20 cellular contexts compared by ENCODE assay signal in the genomic region with DNA sequence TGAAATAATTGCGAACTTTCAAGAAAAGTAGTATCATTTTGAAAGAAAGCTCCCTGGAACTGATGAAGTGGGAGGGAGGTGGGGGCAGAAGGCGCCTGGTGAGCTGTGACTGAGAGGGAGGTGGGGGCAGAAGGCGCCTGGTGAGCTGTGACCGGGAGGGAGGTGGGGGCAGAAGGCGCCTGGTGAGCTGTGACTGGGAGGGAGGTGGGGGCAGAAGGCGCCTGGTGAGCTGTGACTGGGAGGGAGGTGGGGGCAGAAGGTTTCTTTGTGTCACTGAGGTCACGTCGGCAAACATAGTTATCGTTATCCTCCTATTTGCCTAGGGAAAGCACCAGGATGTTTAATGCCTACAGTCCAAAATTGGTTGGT. TPM values are rescaled to one million over a fixed set of nuclear protein-coding genes. Genes with fewer than 3 reads are reported as not detected.
A peak's percentile ranks its signal among the peaks of the same experiment; 100 is the strongest.
DNase-seq lines count a peak whose midpoint lies in the region; ATAC-seq and TF ChIP-seq lines count a peak whose summit lies in the region.
"Had no signal": no experiment of that assay in that cellular context is flagged by ENCODE, and none has a peak within 500 bp of the region (broad histone marks: within the 10 kb centered on the region; RNA-seq: fewer than 3 reads in every experiment).

No MANE protein-coding gene starts in this region.

- no peaks in the 10 kb centered on the region for H3K36me3 Mint-ChIP-seq in immature natural killer cell
- no peaks in the 10 kb centered on the region for H3K36me3 Mint-ChIP-seq in type B pancreatic cell
- H3K36me3 Mint-ChIP-seq in T-helper 2 cell treated with Interferon-gamma antibody and Interleukin-4, amounts not matched to agents 5 μg/mL and 100 μg/mL, for 36 hours (ENCODE audit: low read depth) = peaks cover 1% of the 10 kb centered on the region
- H3K36me3 Mint-ChIP-seq: stimulated activated effector memory CD8-positive, alpha-beta T cell treated with anti-CD3 and anti-CD28 coated beads, Interleukin-12 subunit alpha, Interleukin-12 subunit beta, amount 100 ng/mL, for 72 hours had no signal

- no peak overlapping the region for H3K4me3 Mint-ChIP-seq in immature natural killer cell
- H3K4me3 Mint-ChIP-seq in type B pancreatic cell = no peak overlapping the region
- H3K4me3 Mint-ChIP-seq in T-helper 2 cell treated with Interferon-gamma antibody and Interleukin-4, amounts not matched to agents 5 μg/mL and 100 μg/mL, for 36 hours = no peak overlapping the region
- H3K4me3 Mint-ChIP-seq: activated B cell treated with CpG ODN at 0.5 μM for 24 hours; neural crest cell; stimulated activated effector memory CD8-positive, alpha-beta T cell treated with anti-CD3 and anti-CD28 coated beads, Interleukin-12 subunit alpha, Interleukin-12 subunit beta, amount 100 ng/mL, for 72 hours had no signal

- ATAC-seq in left cardiac atrium = no peak
- ATAC-seq: stimulated activated effector memory CD8-positive, alpha-beta T cell treated with anti-CD3 and anti-CD28 coated beads, Interleukin-12 subunit alpha, Interleukin-12 subunit beta, amount 100 ng/mL, for 72 hours had no signal

- intact Hi-C loops in left cardiac atrium (cut with DNase I) = no loop called here
- intact Hi-C loops in cardiac septum (cut with DNase I) = loop anchor here (5.0 kb wide), 1 partner anchor 103 kb away; no protein-coding TSS in a partner anchor

- DNase-seq in left cardiac atrium = peak; percentile 7
- no peak for DNase-seq in cardiac septum (ENCODE audit: low spot score)
- DNase-seq in SK-N-DZ (ENCODE audit: low spot score) = peak; percentile 64
- peak in 2 of 3 donors; percentile 17 for DNase-seq in immature natural killer cell
- DNase-seq in type B pancreatic cell (ENCODE audit: extremely low spot score, unreplicated experiment) = no peak
- no peak for DNase-seq in CD1c-positive myeloid dendritic cell (ENCODE audit: extremely low spot score)
- DNase-seq in T-helper 2 cell treated with Interferon-gamma antibody and Interleukin-4, amounts not matched to agents 5 μg/mL and 100 μg/mL, for 36 hours (ENCODE audit: low spot score) = no peak
- no peak for DNase-seq in SW480 (ENCODE audit: low spot score)
- DNase-seq: activated B cell treated with CpG ODN at 0.5 μM for 24 hours; activated CD4-positive, alpha-beta T cell treated with anti-CD3 and anti-CD28 coated beads, Interleukin-2, amount 50 U/mL, for 4 hours; activated gamma-delta T cell; body of pancreas; Kasumi-1; NCI-H1436; NCI-H2081 treated with DMSO at 0.1 percent for 48 hours; SHP77; stimulated activated CD4-positive, alpha-beta T cell treated with anti-CD3 and anti-CD28 coated beads, Interleukin-4, amount 100 ng/mL, for 1 hour; T1000 had no signal

- H3K27me3 Mint-ChIP-seq in immature natural killer cell (ENCODE audit: low read depth in 3 of 3) (peaks cover 6 to 27% (median 17%) of the 10 kb centered on the region in 3 donors), type B pancreatic cell (peaks cover 17% of the 10 kb centered on the region)
- peaks cover 24% of the 10 kb centered on the region for H3K27me3 Mint-ChIP-seq in T-helper 2 cell treated with Interferon-gamma antibody and Interleukin-4, amounts not matched to agents 5 μg/mL and 100 μg/mL, for 36 hours (ENCODE audit: low read depth)

- TF ChIP-seq CTCF in type B pancreatic cell (conservative IDR thresholded peaks at IDR 0.05) = no peak

- H3K9me3 Mint-ChIP-seq in immature natural killer cell = peaks cover 0 to 2% (median 0%) of the 10 kb centered on the region in 6 donors
- no peaks in the 10 kb centered on the region for H3K9me3 Mint-ChIP-seq in type B pancreatic cell
- H3K9me3 Mint-ChIP-seq in T-helper 2 cell treated with Interferon-gamma antibody and Interleukin-4, amounts not matched to agents 5 μg/mL and 100 μg/mL, for 36 hours = peaks cover 3% of the 10 kb centered on the region

- H3K27ac Mint-ChIP-seq in immature natural killer cell = peak overlapping the region in 1 of 6 donors; percentile 45
- peak overlapping the region; percentile 46 for H3K27ac Mint-ChIP-seq in type B pancreatic cell
- H3K27ac Mint-ChIP-seq in T-helper 2 cell treated with Interferon-gamma antibody and Interleukin-4, amounts not matched to agents 5 μg/mL and 100 μg/mL, for 36 hours = no peak overlapping the region
- H3K27ac Mint-ChIP-seq: activated B cell treated with CpG ODN at 0.5 μM for 24 hours; stimulated activated effector memory CD8-positive, alpha-beta T cell treated with anti-CD3 and anti-CD28 coated beads, Interleukin-12 subunit alpha, Interleukin-12 subunit beta, amount 100 ng/mL, for 72 hours had no signal

- H3K4me1 Mint-ChIP-seq in immature natural killer cell = peaks cover 0 to 1% of the 10 kb centered on the region in 2 donors
- H3K4me1 Mint-ChIP-seq in type B pancreatic cell (ENCODE audit: unreplicated experiment) = peaks cover 5% of the 10 kb centered on the region
- H3K4me1 Mint-ChIP-seq in T-helper 2 cell treated with Interferon-gamma antibody and Interleukin-4, amounts not matched to agents 5 μg/mL and 100 μg/mL, for 36 hours (ENCODE audit: low read depth) = peaks cover 21% of the 10 kb centered on the region

RNA-seq across cellular contexts. Expression of a gene that starts 24.2 kb away (rescaled TPM):
- under 1 TPM; 0.76 to 0.88 TPM for total RNA-seq in left cardiac atrium
- 2.7 TPM for total RNA-seq in cardiac septum
- 8.0 and 11.7 TPM in 2 replicates for polyA plus RNA-seq in SK-N-DZ (2014; cell fraction: cytosol; rRNA removed)
- polyA plus RNA-seq in SK-N-DZ (2014; cell fraction: nucleus; rRNA removed) = 26.7 and 31.2 TPM in 2 replicates
- not detected for polyA plus RNA-seq in immature natural killer cell
- 6.0 and 7.2 TPM in 2 replicates for total RNA-seq in type B pancreatic cell (ENCODE audit: low replicate concordance)
- total RNA-seq: activated B cell treated with CpG ODN at 0.5 μM for 24 hours had no signal

RNA-seq across cellular contexts. Expression of a gene that starts 40.2 kb away (rescaled TPM):
- total RNA-seq in left cardiac atrium = 10 to 100 TPM; 18.2 to 25.0 TPM
- total RNA-seq in cardiac septum = 21.8 TPM
- polyA plus RNA-seq in SK-N-DZ (2014; cell fraction: cytosol; rRNA removed) = 51.4 and 59.5 TPM in 2 replicates
- 42.3 and 53.4 TPM in 2 replicates for polyA plus RNA-seq in SK-N-DZ (2014; cell fraction: nucleus; rRNA removed)
- 1 to 10 TPM; 2.0 to 5.8 (median 4.9) TPM for polyA plus RNA-seq in immature natural killer cell
- total RNA-seq in type B pancreatic cell (ENCODE audit: low replicate concordance) = 42.3 and 43.3 TPM in 2 replicates

Comparison
In these comparisons a context has a peak if more than half of its experiments do, and no peak if none do; other contexts are left out.
1. DNase-seq: peak in left cardiac atrium (single experiment), SK-N-DZ (single experiment) and immature natural killer cell (2 of 3); none in cardiac septum (single experiment), type B pancreatic cell (single experiment), CD1c-positive myeloid dendritic cell (single experiment), T-helper 2 cell treated with Interferon-gamma antibody and Interleukin-4, amounts not matched to agents 5 μg/mL and 100 μg/mL, for 36 hours (single experiment) and SW480 (single experiment).